34 cellular contexts compared by ENCODE assay signal in the genomic region with DNA sequence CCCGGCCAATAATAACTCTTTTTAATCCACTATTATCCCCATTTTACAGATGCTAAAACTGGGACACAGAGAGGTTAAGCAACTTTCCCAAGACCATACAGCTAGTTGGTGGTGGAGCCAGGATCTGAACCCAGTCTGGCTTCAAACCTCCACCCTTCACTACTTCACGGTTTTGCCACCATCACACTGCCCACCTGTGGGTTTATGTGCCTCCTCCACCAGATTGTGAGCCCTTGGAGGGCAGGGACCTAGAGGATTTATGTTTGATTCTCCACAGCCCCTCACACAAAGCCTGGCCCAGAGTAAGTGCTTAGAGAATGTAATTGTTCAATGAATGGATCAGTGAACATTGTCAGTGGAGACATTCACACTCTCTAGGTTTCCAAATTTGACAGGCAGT.
"Had no signal": no experiment of that assay in that cellular context is flagged by ENCODE, and none has a peak within 500 bp of the region (broad histone marks: within the 10 kb centered on the region; RNA-seq: fewer than 3 reads in every experiment).

No MANE protein-coding gene starts in this region.

- ATAC-seq: activated naive CD4-positive, alpha-beta T cell treated with anti-CD3 and anti-CD28 coated beads, Interleukin-2, amount 50 U/mL, for 72 hours; activated naive CD8-positive, alpha-beta T cell treated with anti-CD3 and anti-CD28 coated beads, Interleukin-2, amount 50 U/mL, for 24 hours; activated T-cell treated with anti-CD3 and anti-CD28 coated beads, Interleukin-2, amount 50 U/mL, for 4 hours; activated T-cell treated with anti-CD3 and anti-CD28 coated beads, Interleukin-2, amount 50 U/mL, for 72 hours; activated T-helper 17 cell treated with anti-CD3 and anti-CD28 coated beads, Interleukin-2, amount 50 U/mL, for 72 hours; body of pancreas had no signal

- H3K9me3 ChIP-seq: adrenal gland, ascending aorta, body of pancreas, breast epithelium had no signal

- H3K36me3 ChIP-seq: adrenal gland, ascending aorta, brain microvascular endothelial cell, breast epithelium, cardiac muscle cell had no signal

- H3K4me1 ChIP-seq: adrenal gland, ascending aorta, body of pancreas, breast epithelium had no signal

- H3K27me3 ChIP-seq: ascending aorta, body of pancreas, brain microvascular endothelial cell, cardiac muscle cell had no signal

- DNase-seq: activated effector memory CD4-positive, alpha-beta T cell treated with anti-CD3 and anti-CD28 coated beads, Interleukin-2, amount 50 U/mL, for 16 hours; activated effector memory CD4-positive, alpha-beta T cell treated with Interleukin-2 at 50 U/mL for 16 hours; activated gamma-delta T cell; activated gamma-delta T cell treated with Interleukin-2 at 50 U/mL for 16 hours; activated naive CD4-positive, alpha-beta T cell; activated naive CD4-positive, alpha-beta T cell treated with anti-CD3 and anti-CD28 coated beads for 36 hours; activated naive CD4-positive, alpha-beta T cell treated with anti-CD3 and anti-CD28 coated beads, Interleukin-2, amount 10 ng/mL, durations not matched to agents 7 days and 5 days; activated naive CD4-positive, alpha-beta T cell treated with anti-CD3 and anti-CD28 coated beads, Interleukin-2, amount 50 U/mL, for 16 hours; activated naive CD4-positive, alpha-beta T cell treated with Interleukin-2 at 50 U/mL for 16 hours; activated naive CD8-positive, alpha-beta T cell treated with anti-CD3 and anti-CD28 coated beads for 36 hours; activated naive CD8-positive, alpha-beta T cell treated with anti-CD3 and anti-CD28 coated beads, Interleukin-2, amount 10 ng/mL, durations not matched to agents 7 days and 5 days; activated naive CD8-positive, alpha-beta T cell treated with anti-CD3 and anti-CD28 coated beads, Interleukin-2, amount 50 U/mL, for 24 hours; activated T-cell treated with anti-CD3 and anti-CD28 coated beads, Interleukin-2, amount 50 U/mL, for 1 hour; activated T-cell treated with anti-CD3 and anti-CD28 coated beads, Interleukin-2, amount 50 U/mL, for 24 hours; activated T-cell treated with anti-CD3 and anti-CD28 coated beads, Interleukin-2, amount 50 U/mL, for 4 hours; activated T-cell treated with anti-CD3 and anti-CD28 coated beads, Interleukin-2, amount 50 U/mL, for 48 hours; activated T-cell treated with anti-CD3 and anti-CD28 coated beads, Interleukin-2, amount 50 U/mL, for 72 hours; adrenal gland; amniotic stem cell; amygdala; anterior cingulate cortex; aorta; body of pancreas; brain microvascular endothelial cell; caudate nucleus; central memory CD4-positive, alpha-beta T cell; cerebellar nuclear complex had no signal

- FAIRE-seq: astrocyte, bronchial epithelial cell had no signal

- H3K27ac ChIP-seq: adrenal gland, ascending aorta, body of pancreas, brain microvascular endothelial cell, breast epithelium, cardiac muscle cell had no signal

- H3K4me3 ChIP-seq: adrenal gland, ascending aorta, body of pancreas, breast epithelium, cardiac muscle cell had no signal
